In the genomic region with DNA sequence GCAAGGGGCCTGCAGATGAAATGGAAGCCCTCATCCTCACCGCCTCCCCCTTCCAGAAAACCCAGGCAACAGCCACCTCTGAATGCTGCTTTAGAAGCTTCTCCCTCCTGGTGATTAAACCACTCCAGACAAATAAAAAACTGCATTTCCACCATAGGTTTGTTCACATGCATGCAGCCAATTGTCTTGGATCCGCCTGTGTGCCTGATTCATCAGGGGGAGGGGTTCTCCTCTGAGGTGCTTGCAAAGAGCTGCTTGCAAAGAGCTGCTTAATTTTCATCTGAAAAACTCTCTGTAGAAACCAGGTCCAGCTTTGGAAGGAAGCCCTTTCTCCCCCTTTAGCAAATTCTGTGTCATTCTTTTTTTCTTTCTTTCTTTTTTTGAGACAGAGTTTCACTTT, we compare ENCODE assay signal across 6 cellular contexts.
DNase-seq lines count a peak whose midpoint lies in the region; ATAC-seq and TF ChIP-seq lines count a peak whose summit lies in the region.
"Not testable (repeated sequence)": the region's sequence is repeated elsewhere in the genome, so short reads cannot be mapped to it uniquely, and the experiment has no call there.

No MANE protein-coding gene starts in this region.

- not testable (repeated sequence) for H3K9ac ChIP-seq in endodermal cell (ENCODE audit: extremely low read depth, low read length, poor library complexity, severe bottlenecking)

- peaks cover 65% of the 10 kb centered on the region for H3K4me1 Mint-ChIP-seq in WTC11
- H3K4me1 Mint-ChIP-seq in endodermal cell, result peaks cover 27% of the 10 kb centered on the region
- peaks cover 12% of the 10 kb centered on the region for H3K4me1 Mint-ChIP-seq in neural crest cell

- DNase-seq in HAP-1 (ENCODE audit: low spot score in 2 of 2) (peak; percentile 87 to 93), MG63 (peak; percentile 4), WTC11 (ENCODE audit: low spot score) (peak; percentile 24), endodermal cell (peak; percentile 56), iPS DF 6.9 (ENCODE audit: low read depth, low spot score) (peak; percentile 37)
- not testable (repeated sequence) for DNase-seq in neural crest cell (ENCODE audit: low read depth, low spot score)

- not testable (repeated sequence) for ATAC-seq in WTC11

- H3K4me3 Mint-ChIP-seq in WTC11, result peak overlapping the region; percentile 14; the same call in 1 of the 2 replicates
- H3K4me3 Mint-ChIP-seq in endodermal cell, neural crest cell: not testable (repeated sequence)

- POLR2A ChIA-PET in WTC11 (lab: Charles Lee), result not testable (repeated sequence)

- peak overlapping the region; percentile 82 for H3K27ac Mint-ChIP-seq in WTC11
- not testable (repeated sequence) for H3K27ac Mint-ChIP-seq in endodermal cell
- peak overlapping the region; percentile 78 for H3K27ac Mint-ChIP-seq in neural crest cell (ENCODE audit: unreplicated experiment)

- H3K36me3 ChIP-seq in HAP-1 (replicated peaks); MG63; endodermal cell (ENCODE audit: control insufficient read depth, insufficient read depth, low read length); iPS DF 6.9 (ENCODE audit: control insufficient read depth, insufficient read depth, low read length): not testable (repeated sequence)

- H3K4me1 ChIP-seq in HAP-1; endodermal cell (ENCODE audit: control insufficient read depth, insufficient read depth, low read length); iPS DF 6.9 (ENCODE audit: control insufficient read depth, insufficient read depth, low read length): not testable (repeated sequence)

- H3K27me3 Mint-ChIP-seq in WTC11 (ENCODE audit: low read depth); endodermal cell (ENCODE audit: insufficient read depth); neural crest cell (ENCODE audit: low read depth): not testable (repeated sequence)

- not testable (repeated sequence) for H3K4me3 ChIP-seq in HAP-1; MG63; endodermal cell (ENCODE audit: low read length); iPS DF 6.9 (ENCODE audit: low read length)

- WGBS in endodermal cell (ENCODE audit: insufficient coverage in 1 of 2, insufficient read length in 1 of 2), 2 experiments, result 67 to 81% methylated on average over 1 to 2 of the region's 2 CpGs
- WGBS in iPS DF 6.9 (ENCODE audit: insufficient coverage, insufficient read length), result no CpG with 5 or more reads among the region's 2 CpGs

- TF ChIP-seq CTCF in WTC11 (IDR thresholded peaks at IDR 0.05); endodermal cell (conservative IDR thresholded peaks at IDR 0.05); neural crest cell (conservative IDR thresholded peaks at IDR 0.05): not testable (repeated sequence)

- not testable (repeated sequence) for H3K27me3 ChIP-seq in HAP-1 (ENCODE audit: low read depth); MG63; endodermal cell (ENCODE audit: control insufficient read depth, insufficient read depth, low read length, poor library complexity, severe bottlenecking); iPS DF 6.9 (ENCODE audit: control insufficient read depth, insufficient read depth, low read length)

- not testable (repeated sequence) for H3K27ac ChIP-seq in endodermal cell (ENCODE audit: low read depth, low read length); iPS DF 6.9 (ENCODE audit: low read length)

- in situ Hi-C loops in HAP-1 (cut with MboI; ENCODE audit: low sequenced_read_pairs), result loop anchor here (25.0 kb wide), 1 partner anchor 467 kb away; a partner anchor contains a TSS

- not testable (repeated sequence) for H3K9me3 ChIP-seq in HAP-1; MG63; endodermal cell (ENCODE audit: control insufficient read depth, low read length); iPS DF 6.9 (ENCODE audit: control insufficient read depth, insufficient read depth, low read length)

- CTCF ChIA-PET in WTC11 (lab: Charles Lee), result interaction anchor here (1.0 to 1.3 kb wide), 2 partner anchors 13 to 33 kb away, joined by 3 read pairs; no protein-coding TSS in a partner anchor

- peaks cover 32% of the 10 kb centered on the region for H3K36me3 Mint-ChIP-seq in WTC11
- not testable (repeated sequence) for H3K36me3 Mint-ChIP-seq in endodermal cell (ENCODE audit: low read depth); neural crest cell (ENCODE audit: low read depth)

- peaks cover 15% of the 10 kb centered on the region for H3K9me3 Mint-ChIP-seq in WTC11
- not testable (repeated sequence) for H3K9me3 Mint-ChIP-seq in endodermal cell, neural crest cell
